ENCODE assay signal across 18 cellular contexts in the genomic region with DNA sequence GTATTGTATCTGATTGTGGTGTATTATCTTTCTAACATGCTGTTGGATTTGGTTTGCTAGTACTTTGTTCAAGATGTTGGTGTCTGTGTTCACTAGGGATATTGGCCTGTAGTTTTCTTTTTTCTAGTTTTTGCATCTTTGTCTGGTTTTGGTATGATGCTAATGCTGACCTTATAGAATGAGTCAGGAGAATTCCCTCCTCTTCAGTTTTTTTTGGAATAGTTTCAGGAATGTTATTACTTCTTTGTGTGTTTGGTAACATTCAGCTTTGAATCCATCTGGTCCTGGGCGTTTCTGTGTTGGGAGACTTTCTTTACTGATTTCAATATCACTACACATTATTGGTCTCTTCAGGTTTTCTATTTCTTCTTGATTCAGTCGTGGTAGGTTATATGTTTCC.
DNase-seq lines count a peak whose midpoint lies in the region; ATAC-seq, FAIRE-seq and TF ChIP-seq lines count a peak whose summit lies in the region.
"Had no signal": no experiment of that assay in that cellular context is flagged by ENCODE, and none has a peak within 500 bp of the region (broad histone marks: within the 10 kb centered on the region; RNA-seq: fewer than 3 reads in every experiment).

No MANE protein-coding gene starts in this region.

- H3K9me3 Mint-ChIP-seq in MCF 10A (ENCODE audit: unreplicated experiment) (no peaks in the 10 kb centered on the region), astrocyte (ENCODE audit: unreplicated experiment) (peaks cover 5% of the 10 kb centered on the region)

- no peak overlapping the region for H3K9ac ChIP-seq in astrocyte (ENCODE audit: low read length)

- H3K27me3 ChIP-seq in breast epithelium (no peaks in the 10 kb centered on the region), astrocyte (ENCODE audit: insufficient read depth, low read length) (no peaks in the 10 kb centered on the region)
- H3K27me3 ChIP-seq: right atrium auricular region, upper lobe of left lung had no signal

- no TSS peak for BruUV-seq in MCF 10A (replicated peaks; lab: Mats Ljungman, UMichigan)

- H3K27ac Mint-ChIP-seq in MCF 10A (ENCODE audit: low read depth, unreplicated experiment) = peak overlapping the region; percentile 80
- no peak overlapping the region for H3K27ac Mint-ChIP-seq in astrocyte (ENCODE audit: unreplicated experiment)
- H3K27ac Mint-ChIP-seq: stimulated activated effector memory CD8-positive, alpha-beta T cell treated with anti-CD3 and anti-CD28 coated beads, Interleukin-12 subunit alpha, Interleukin-12 subunit beta, amount 100 ng/mL, for 72 hours had no signal

- H3K36me3 Mint-ChIP-seq in MCF 10A (ENCODE audit: insufficient read depth, unreplicated experiment) (peaks cover 21% of the 10 kb centered on the region), astrocyte (ENCODE audit: low read depth, unreplicated experiment) (peaks cover 9% of the 10 kb centered on the region)

- H3K27me3 Mint-ChIP-seq in MCF 10A (ENCODE audit: insufficient read depth, unreplicated experiment) = no peaks in the 10 kb centered on the region
- H3K27me3 Mint-ChIP-seq in astrocyte (ENCODE audit: low read depth, unreplicated experiment) = no peaks in the 10 kb centered on the region
- H3K27me3 Mint-ChIP-seq: naive thymus-derived CD8-positive, alpha-beta T cell had no signal

- H3K27ac ChIP-seq in breast epithelium (no peak overlapping the region), astrocyte (ENCODE audit: low read depth, low read length) (peak overlapping the region; percentile 15)
- H3K27ac ChIP-seq: right atrium auricular region, upper lobe of left lung had no signal

- H4K20me1 ChIP-seq in astrocyte (ENCODE audit: insufficient read depth, low read length) = no peaks in the 10 kb centered on the region

- H3K4me1 Mint-ChIP-seq in MCF 10A (ENCODE audit: insufficient read depth, unreplicated experiment) (peaks cover 16% of the 10 kb centered on the region), astrocyte (ENCODE audit: low read depth, unreplicated experiment) (peaks cover 5% of the 10 kb centered on the region)

- DNase-seq in MCF 10A (ENCODE audit: unreplicated experiment) = peak; percentile 58
- DNase-seq in breast epithelium (ENCODE audit: low spot score in 2 of 2) = no peak
- DNase-seq in astrocyte (ENCODE audit: low read depth) = peak; percentile 86
- peak; percentile 60 for DNase-seq in fibroblast of the conjunctiva (ENCODE audit: low read depth)
- no peak for DNase-seq in GM10248 (ENCODE audit: extremely low spot score)
- DNase-seq: 8988T; activated CD8-positive, alpha-beta memory T cell treated with anti-CD3 and anti-CD28 coated beads, Interleukin-2, amount 50 U/mL, for 48 hours; activated naive CD4-positive, alpha-beta T cell treated with anti-CD3 and anti-CD28 coated beads, Interleukin-2, amount 50 U/mL, for 16 hours; Calu3; naive thymus-derived CD8-positive, alpha-beta T cell had no signal

- H3K4me1 ChIP-seq in breast epithelium (no peaks in the 10 kb centered on the region), astrocyte (ENCODE audit: insufficient read depth, low read length) (no peaks in the 10 kb centered on the region)
- H3K4me1 ChIP-seq: right atrium auricular region, upper lobe of left lung had no signal

- POLR2A ChIA-PET in MCF 10A (lab: Yijun Ruan, JAX) (interaction anchor here (1.0 kb wide), 1 partner anchor 16 kb away, joined by 3 read pairs; no protein-coding TSS in a partner anchor), GM10248 (lab: Yijun Ruan, JAX) (no interaction called here)

- CTCF ChIA-PET in MCF 10A (lab: Yijun Ruan, JAX) = no interaction called here
- CTCF ChIA-PET in GM10248 (lab: Yijun Ruan, JAX) = no interaction called here

- H3K4me3 ChIP-seq in breast epithelium (no peak overlapping the region), astrocyte (ENCODE audit: insufficient read depth, low read depth, low read length) (no peak overlapping the region)
- H3K4me3 ChIP-seq: right atrium auricular region, upper lobe of left lung had no signal

- TF ChIP-seq CTCF in MCF 10A (IDR thresholded peaks at IDR 0.05; ENCODE audit: unreplicated experiment) (no peak), breast epithelium (IDR thresholded peaks at IDR 0.05) (no peak), astrocyte (IDR thresholded peaks at IDR 0.05; ENCODE audit: insufficient read depth, low read depth, low read length) (no peak), GM10248 (IDR thresholded peaks at IDR 0.05; ENCODE audit: control extremely low read depth, extremely low read depth, low read depth, missing control alignments) (no peak)

- H3K36me3 ChIP-seq in breast epithelium (no peaks in the 10 kb centered on the region), astrocyte (ENCODE audit: insufficient read depth, low read length) (no peaks in the 10 kb centered on the region)
- H3K36me3 ChIP-seq: right atrium auricular region, upper lobe of left lung had no signal

- no peak for ATAC-seq in HG02763 (IDR thresholded peaks at IDR 0.05; ENCODE audit: unreplicated experiment)
- ATAC-seq in HG03097 (IDR thresholded peaks at IDR 0.05; ENCODE audit: low FRiP score, unreplicated experiment) = no peak
- ATAC-seq in HG02870 (IDR thresholded peaks at IDR 0.05; ENCODE audit: unreplicated experiment) = no peak
- ATAC-seq: activated CD4-positive, CD25-positive, alpha-beta regulatory T cell treated with anti-CD3 and anti-CD28 coated beads, Interleukin-2, amount 50 U/mL, for 24 hours; HCT116; naive thymus-derived CD8-positive, alpha-beta T cell; stimulated activated effector memory CD8-positive, alpha-beta T cell treated with anti-CD3 and anti-CD28 coated beads, Interleukin-12 subunit alpha, Interleukin-12 subunit beta, amount 100 ng/mL, for 72 hours had no signal

- H3K9me3 ChIP-seq in breast epithelium = peaks cover 0 to 23% of the 10 kb centered on the region in 2 donors
- no peaks in the 10 kb centered on the region for H3K9me3 ChIP-seq in astrocyte (ENCODE audit: insufficient read depth, low read depth, low read length)

- H3K4me3 Mint-ChIP-seq in MCF 10A (ENCODE audit: unreplicated experiment) (no peak overlapping the region), astrocyte (ENCODE audit: unreplicated experiment) (no peak overlapping the region)
- H3K4me3 Mint-ChIP-seq: naive thymus-derived CD8-positive, alpha-beta T cell; stimulated activated effector memory CD8-positive, alpha-beta T cell treated with anti-CD3 and anti-CD28 coated beads, Interleukin-12 subunit alpha, Interleukin-12 subunit beta, amount 100 ng/mL, for 72 hours had no signal

- TF ChIP-seq POLR2A in breast epithelium (IDR thresholded peaks at IDR 0.05) = no peak

- intact Hi-C loops in MCF 10A (cut with micrococcal nuclease) = no loop called here
- intact Hi-C loops in breast epithelium (cut with DNase I; ENCODE audit: low total_unique reads) = no loop called here

- peak overlapping the region; percentile 62 for H3K4me2 ChIP-seq in astrocyte (ENCODE audit: low read length)

- FAIRE-seq in astrocyte (lab: Jason Lieb, UNC) = peak; percentile 94

- H2AFZ ChIP-seq in astrocyte (ENCODE audit: low read depth, low read length) = no peak overlapping the region

- H3K79me2 ChIP-seq in astrocyte (ENCODE audit: insufficient read depth, low read length) = no peaks in the 10 kb centered on the region

Comparison
In these comparisons a context has a peak if more than half of its experiments do, and no peak if none do; other contexts are left out.
1. DNase-seq: peak in MCF 10A (single experiment), astrocyte (single experiment) and fibroblast of the conjunctiva (single experiment); none in breast epithelium (0 of 2) and GM10248 (single experiment).